Comparison of ENCODE assay signal across 1 cellular context in genomic region chr3:28726840-28727239, GRCh38.
TF ChIP-seq lines count a peak whose summit lies in the region.

No MANE protein-coding gene starts in this region.

TF ChIP-seq in GM23338, 12 proteins besides CTCF, POLR2A, EP300 and RAD21 (continued from another document):
- TF ChIP-seq, protein P1, sequence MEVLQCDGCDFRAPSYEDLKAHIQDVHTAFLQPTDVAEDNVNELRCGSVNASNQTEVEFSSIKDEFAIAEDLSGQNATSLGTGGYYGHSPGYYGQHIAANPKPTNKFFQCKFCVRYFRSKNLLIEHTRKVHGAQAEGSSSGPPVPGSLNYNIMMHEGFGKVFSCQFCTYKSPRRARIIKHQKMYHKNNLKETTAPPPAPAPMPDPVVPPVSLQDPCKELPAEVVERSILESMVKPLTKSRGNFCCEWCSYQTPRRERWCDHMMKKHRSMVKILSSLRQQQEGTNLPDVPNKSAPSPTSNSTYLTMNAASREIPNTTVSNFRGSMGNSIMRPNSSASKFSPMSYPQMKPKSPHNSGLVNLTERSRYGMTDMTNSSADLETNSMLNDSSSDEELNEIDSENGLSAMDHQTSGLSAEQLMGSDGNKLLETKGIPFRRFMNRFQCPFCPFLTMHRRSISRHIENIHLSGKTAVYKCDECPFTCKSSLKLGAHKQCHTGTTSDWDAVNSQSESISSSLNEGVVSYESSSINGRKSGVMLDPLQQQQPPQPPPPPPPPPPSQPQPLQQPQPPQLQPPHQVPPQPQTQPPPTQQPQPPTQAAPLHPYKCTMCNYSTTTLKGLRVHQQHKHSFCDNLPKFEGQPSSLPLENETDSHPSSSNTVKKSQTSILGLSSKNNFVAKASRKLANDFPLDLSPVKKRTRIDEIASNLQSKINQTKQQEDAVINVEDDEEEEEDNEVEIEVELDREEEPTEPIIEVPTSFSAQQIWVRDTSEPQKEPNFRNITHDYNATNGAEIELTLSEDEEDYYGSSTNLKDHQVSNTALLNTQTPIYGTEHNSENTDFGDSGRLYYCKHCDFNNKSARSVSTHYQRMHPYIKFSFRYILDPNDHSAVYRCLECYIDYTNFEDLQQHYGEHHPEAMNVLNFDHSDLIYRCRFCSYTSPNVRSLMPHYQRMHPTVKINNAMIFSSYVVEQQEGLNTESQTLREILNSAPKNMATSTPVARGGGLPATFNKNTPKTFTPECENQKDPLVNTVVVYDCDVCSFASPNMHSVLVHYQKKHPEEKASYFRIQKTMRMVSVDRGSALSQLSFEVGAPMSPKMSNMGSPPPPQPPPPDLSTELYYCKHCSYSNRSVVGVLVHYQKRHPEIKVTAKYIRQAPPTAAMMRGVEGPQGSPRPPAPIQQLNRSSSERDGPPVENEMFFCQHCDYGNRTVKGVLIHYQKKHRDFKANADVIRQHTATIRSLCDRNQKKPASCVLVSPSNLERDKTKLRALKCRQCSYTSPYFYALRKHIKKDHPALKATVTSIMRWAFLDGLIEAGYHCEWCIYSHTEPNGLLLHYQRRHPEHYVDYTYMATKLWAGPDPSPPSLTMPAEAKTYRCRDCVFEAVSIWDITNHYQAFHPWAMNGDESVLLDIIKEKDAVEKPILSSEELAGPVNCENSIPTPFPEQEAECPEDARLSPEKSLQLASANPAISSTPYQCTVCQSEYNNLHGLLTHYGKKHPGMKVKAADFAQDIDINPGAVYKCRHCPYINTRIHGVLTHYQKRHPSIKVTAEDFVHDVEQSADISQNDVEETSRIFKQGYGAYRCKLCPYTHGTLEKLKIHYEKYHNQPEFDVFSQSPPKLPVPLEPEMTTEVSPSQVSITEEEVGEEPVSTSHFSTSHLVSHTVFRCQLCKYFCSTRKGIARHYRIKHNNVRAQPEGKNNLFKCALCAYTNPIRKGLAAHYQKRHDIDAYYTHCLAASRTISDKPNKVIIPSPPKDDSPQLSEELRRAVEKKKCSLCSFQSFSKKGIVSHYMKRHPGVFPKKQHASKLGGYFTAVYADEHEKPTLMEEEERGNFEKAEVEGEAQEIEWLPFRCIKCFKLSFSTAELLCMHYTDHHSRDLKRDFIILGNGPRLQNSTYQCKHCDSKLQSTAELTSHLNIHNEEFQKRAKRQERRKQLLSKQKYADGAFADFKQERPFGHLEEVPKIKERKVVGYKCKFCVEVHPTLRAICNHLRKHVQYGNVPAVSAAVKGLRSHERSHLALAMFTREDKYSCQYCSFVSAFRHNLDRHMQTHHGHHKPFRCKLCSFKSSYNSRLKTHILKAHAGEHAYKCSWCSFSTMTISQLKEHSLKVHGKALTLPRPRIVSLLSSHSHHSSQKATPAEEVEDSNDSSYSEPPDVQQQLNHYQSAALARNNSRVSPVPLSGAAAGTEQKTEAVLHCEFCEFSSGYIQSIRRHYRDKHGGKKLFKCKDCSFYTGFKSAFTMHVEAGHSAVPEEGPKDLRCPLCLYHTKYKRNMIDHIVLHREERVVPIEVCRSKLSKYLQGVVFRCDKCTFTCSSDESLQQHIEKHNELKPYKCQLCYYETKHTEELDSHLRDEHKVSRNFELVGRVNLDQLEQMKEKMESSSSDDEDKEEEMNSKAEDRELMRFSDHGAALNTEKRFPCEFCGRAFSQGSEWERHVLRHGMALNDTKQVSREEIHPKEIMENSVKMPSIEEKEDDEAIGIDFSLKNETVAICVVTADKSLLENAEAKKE (CRISPR knock-in tag; IDR thresholded peaks at IDR 0.05) = no peak
- no peak for TF ChIP-seq JUNB (IDR thresholded peaks at IDR 0.05; ENCODE audit: unreplicated experiment)
- no peak for TF ChIP-seq ZNF331 (CRISPR knock-in tag; IDR thresholded peaks at IDR 0.05; ENCODE audit: low read depth)
- TF ChIP-seq NANOG (IDR thresholded peaks at IDR 0.05; ENCODE audit: borderline replicate concordance) = no peak
- TF ChIP-seq ZNF114 (CRISPR knock-in tag; IDR thresholded peaks at IDR 0.05) = no peak
- TF ChIP-seq STAT1 (IDR thresholded peaks at IDR 0.05; ENCODE audit: unreplicated experiment) = no peak
- no peak for TF ChIP-seq POLR2AphosphoS5 (IDR thresholded peaks at IDR 0.05; ENCODE audit: low read depth)
- no peak for TF ChIP-seq EZH2 (IDR thresholded peaks at IDR 0.05; ENCODE audit: low read depth, unreplicated experiment)
